ENCODE assay signal across 1 cellular context in genomic region chr7:421056-421991, GRCh38.
TF ChIP-seq lines count a peak whose summit lies in the region.

No MANE protein-coding gene starts in this region.

TF ChIP-seq in K562, 482 proteins besides CTCF, POLR2A, EP300 and RAD21:
- TF ChIP-seq ZBTB40 (IDR thresholded peaks at IDR 0.05) (0 out of 2 replicates have a peak, but pooled peaks have one; percentile 39), ZBTB40 (CRISPR knock-in tag; IDR thresholded peaks at IDR 0.05) (no peak), GABPA (tag; conservative IDR thresholded peaks at IDR 0.05; ENCODE audit: low read depth) (peak; percentile 58), ELF1 (tag; IDR thresholded peaks at IDR 0.05) (peak; percentile 63), FOXA3 (CRISPR knock-in tag; conservative IDR thresholded peaks at IDR 0.05 in 1 of 2, IDR thresholded peaks at IDR 0.05 in 1 of 2) (no peak), ZEB2 (IDR thresholded peaks at IDR 0.05) (no peak), ZBTB11 (CRISPR knock-in tag; IDR thresholded peaks at IDR 0.05) (peak in 1 of 3 experiments; percentile 82; a peak in 2 of 6 replicates)
- TF ChIP-seq, protein P1, sequence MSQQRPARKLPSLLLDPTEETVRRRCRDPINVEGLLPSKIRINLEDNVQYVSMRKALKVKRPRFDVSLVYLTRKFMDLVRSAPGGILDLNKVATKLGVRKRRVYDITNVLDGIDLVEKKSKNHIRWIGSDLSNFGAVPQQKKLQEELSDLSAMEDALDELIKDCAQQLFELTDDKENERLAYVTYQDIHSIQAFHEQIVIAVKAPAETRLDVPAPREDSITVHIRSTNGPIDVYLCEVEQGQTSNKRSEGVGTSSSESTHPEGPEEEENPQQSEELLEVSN (IDR thresholded peaks at IDR 0.05; ENCODE audit: borderline replicate concordance in 1 of 2, extremely low read depth in 1 of 2, insufficient read depth in 1 of 2, insufficient read length in 1 of 2, low read depth in 1 of 2, low read length in 1 of 2, poor library complexity in 1 of 2, severe bottlenecking in 1 of 2): peak in 1 of 2 experiments; percentile 16
